In genomic region chr14:103653802-103654201, GRCh38 we compare ENCODE assay signal across 15 cellular contexts. TPM values are rescaled to one million over a fixed set of nuclear protein-coding genes. Genes with fewer than 3 reads are reported as not detected.
DNase-seq lines count a peak whose midpoint lies in the region; ATAC-seq and TF ChIP-seq lines count a peak whose summit lies in the region.
"Had no signal": no experiment of that assay in that cellular context is flagged by ENCODE, and none has a peak within 500 bp of the region (broad histone marks: within the 10 kb centered on the region; RNA-seq: fewer than 3 reads in every experiment).

No MANE protein-coding gene starts in this region.

- H3K4me3 ChIP-seq in GM23248 (0 out of 2 replicates have a peak overlapping the region, but pooled peaks have one; percentile 5), left ventricle myocardium inferior (peak overlapping the region; percentile 20), skeletal muscle satellite cell (ENCODE audit: low read length) (no peak overlapping the region), OCI-LY7 (ENCODE audit: low read depth, low read length, poor library complexity, severe bottlenecking) (no peak overlapping the region)
- H3K4me3 ChIP-seq: Peyer's patch had no signal

- no peaks in the 10 kb centered on the region for H3K9me3 Mint-ChIP-seq in WTC11
- H3K9me3 Mint-ChIP-seq in endothelial cell (ENCODE audit: unreplicated experiment), result no peaks in the 10 kb centered on the region
- H3K9me3 Mint-ChIP-seq: CD4-positive, alpha-beta T cell had no signal

- peak overlapping the region; percentile 43 for H3K4me2 ChIP-seq in GM23248 (ENCODE audit: unreplicated experiment)
- H3K4me2 ChIP-seq in skeletal muscle satellite cell (ENCODE audit: low read length), result peak overlapping the region; percentile 7
- no peak overlapping the region for H3K4me2 ChIP-seq in OCI-LY7 (ENCODE audit: low read length)

- H3K27ac ChIP-seq in GM23248 (peak overlapping the region; percentile 88), left ventricle myocardium inferior (replicated peaks) (peak overlapping the region; percentile 68), OCI-LY7 (ENCODE audit: low read depth, low read length, poor library complexity, severe bottlenecking) (no peak overlapping the region)
- H3K27ac ChIP-seq: Peyer's patch had no signal

- 10 to 17% methylated on average over 4 of the region's 4 CpGs for WGBS in GM23248 (ENCODE audit: low coverage in 1 of 2, low lambda C conversion rate in 2 of 2, missing lambda C conversion rate in 2 of 2), 2 experiments

- in situ Hi-C loops in GM23248 (cut with MboI), result no loop called here

- H3K27ac Mint-ChIP-seq in WTC11 (peak overlapping the region; percentile 78), endothelial cell (ENCODE audit: unreplicated experiment) (no peak overlapping the region)

- peaks cover 25% of the 10 kb centered on the region; the same call in 1 of the 2 replicates for H4K20me1 ChIP-seq in GM23248 (ENCODE audit: insufficient read depth)
- H4K20me1 ChIP-seq in OCI-LY7 (ENCODE audit: insufficient read depth, low read length), result peaks cover 3% of the 10 kb centered on the region; the same call in 1 of the 2 replicates

- H3K4me1 Mint-ChIP-seq in WTC11 (no peaks in the 10 kb centered on the region), endothelial cell (ENCODE audit: unreplicated experiment) (no peaks in the 10 kb centered on the region)

- peaks cover 28% of the 10 kb centered on the region for H3K36me3 Mint-ChIP-seq in WTC11
- peaks cover 31% of the 10 kb centered on the region for H3K36me3 Mint-ChIP-seq in endothelial cell (ENCODE audit: low read depth, unreplicated experiment)

- no peaks in the 10 kb centered on the region for H3K27me3 Mint-ChIP-seq in WTC11 (ENCODE audit: low read depth)
- H3K27me3 Mint-ChIP-seq in endothelial cell (ENCODE audit: unreplicated experiment), result no peaks in the 10 kb centered on the region
- H3K27me3 Mint-ChIP-seq: CD4-positive, alpha-beta T cell had no signal

- peaks cover 55% of the 10 kb centered on the region for H3F3A ChIP-seq in GM23248 (ENCODE audit: insufficient read depth)

- CTCF ChIA-PET in WTC11 (lab: Charles Lee), result no interaction called here
- CTCF ChIA-PET in OCI-LY7 (lab: Charles Lee; ENCODE audit: unreplicated experiment), result interaction anchor here (0.6 kb wide), 1 partner anchor 28 kb away, joined by 7 read pairs; no protein-coding TSS in a partner anchor

- H3K36me3 ChIP-seq in GM23248 (ENCODE audit: low read depth) (peaks cover 38% of the 10 kb centered on the region), left ventricle myocardium inferior (peaks cover 44% of the 10 kb centered on the region), skeletal muscle satellite cell (ENCODE audit: insufficient read depth, low read length) (peaks cover 34% of the 10 kb centered on the region), OCI-LY7 (ENCODE audit: insufficient read depth, low read length) (peaks cover 67% of the 10 kb centered on the region)

- POLR2A ChIA-PET in WTC11 (lab: Charles Lee) (no interaction called here), OCI-LY7 (lab: Charles Lee) (interaction anchor here (1.4 kb wide), 1 partner anchor 78 kb away, joined by 3 read pairs; no protein-coding TSS in a partner anchor)

- peak; percentile 34 for DNase-seq in GM23248
- DNase-seq in WTC11 (ENCODE audit: low spot score), result no peak
- DNase-seq in left ventricle myocardium inferior, result no peak
- DNase-seq in stimulated activated CD4-positive, alpha-beta T cell treated with anti-CD3 and anti-CD28 coated beads, Interleukin-12 subunit alpha, Interleukin-12 subunit beta, amount 100 ng/mL, for 4 hours, result no peak
- no peak for DNase-seq in OCI-LY7 (ENCODE audit: low spot score)
- DNase-seq in endothelial cell (ENCODE audit: low spot score), result no peak
- DNase-seq: CD4-positive, alpha-beta T cell; effector CD8-positive, alpha-beta T cell; NCI-H1092; NCI-H446; Peyer's patch; stimulated activated CD4-positive, alpha-beta T cell treated with anti-CD3 and anti-CD28 coated beads, Interleukin-4, amount 100 ng/mL, for 24 hours had no signal

- H3K9ac ChIP-seq in GM23248 (peak overlapping the region; percentile 40), skeletal muscle satellite cell (ENCODE audit: low read depth, low read length) (no peak overlapping the region)

- no peak for TF ChIP-seq CTCF in WTC11 (IDR thresholded peaks at IDR 0.05)
- TF ChIP-seq CTCF in left ventricle myocardium inferior (IDR thresholded peaks at IDR 0.05; ENCODE audit: borderline replicate concordance), result no peak
- TF ChIP-seq CTCF in OCI-LY7 (conservative IDR thresholded peaks at IDR 0.05; ENCODE audit: low read length), result no peak
- no peak for TF ChIP-seq CTCF in endothelial cell (IDR thresholded peaks at IDR 0.05; ENCODE audit: unreplicated experiment)

- H3K4me3 Mint-ChIP-seq in WTC11 (no peak overlapping the region), endothelial cell (ENCODE audit: unreplicated experiment) (no peak overlapping the region)
- H3K4me3 Mint-ChIP-seq: CD4-positive, alpha-beta T cell had no signal

- intact Hi-C loops in left ventricle myocardium inferior (cut with micrococcal nuclease) (no loop called here), OCI-LY7 (cut with micrococcal nuclease; ENCODE audit: unreplicated experiment) (no loop called here)

- H3K9me3 ChIP-seq in GM23248 (ENCODE audit: low read depth) (no peaks in the 10 kb centered on the region), left ventricle myocardium inferior (replicated peaks) (no peaks in the 10 kb centered on the region), skeletal muscle satellite cell (replicated peaks; ENCODE audit: low read length) (no peaks in the 10 kb centered on the region), OCI-LY7 (ENCODE audit: low read length) (no peaks in the 10 kb centered on the region)
- H3K9me3 ChIP-seq: Peyer's patch had no signal

- H2AFZ ChIP-seq in GM23248 (no peak overlapping the region), OCI-LY7 (ENCODE audit: low read length) (no peak overlapping the region)

- H3K79me2 ChIP-seq in GM23248 (ENCODE audit: insufficient read depth) (peaks cover 98% of the 10 kb centered on the region), OCI-LY7 (ENCODE audit: insufficient read depth, low read depth, low read length) (peaks cover 52% of the 10 kb centered on the region)

- no TSS peak for BruUV-seq in OCI-LY7 (replicated peaks; lab: Mats Ljungman, UMichigan)

- H3K27me3 ChIP-seq in GM23248 (replicated peaks; ENCODE audit: insufficient read depth) (no peaks in the 10 kb centered on the region), left ventricle myocardium inferior (ENCODE audit: low read depth) (no peaks in the 10 kb centered on the region), skeletal muscle satellite cell (ENCODE audit: control insufficient read depth, insufficient read depth, low read length) (no peaks in the 10 kb centered on the region)
- H3K27me3 ChIP-seq: Peyer's patch had no signal

- H3K9me2 ChIP-seq in GM23248 (ENCODE audit: insufficient read depth), result no peaks in the 10 kb centered on the region
- no peaks in the 10 kb centered on the region for H3K9me2 ChIP-seq in OCI-LY7 (ENCODE audit: insufficient read depth, low read length)

- no peak for ATAC-seq in WTC11
- no peak for ATAC-seq in GM21717 (IDR thresholded peaks at IDR 0.05; ENCODE audit: unreplicated experiment)
- ATAC-seq: left lobe of liver had no signal

- H3K4me1 ChIP-seq in GM23248 (ENCODE audit: insufficient read depth), result peaks cover 60% of the 10 kb centered on the region
- peaks cover 86% of the 10 kb centered on the region for H3K4me1 ChIP-seq in left ventricle myocardium inferior
- peaks cover 43% of the 10 kb centered on the region for H3K4me1 ChIP-seq in skeletal muscle satellite cell (ENCODE audit: control insufficient read depth, insufficient read depth, low read length)
- H3K4me1 ChIP-seq in OCI-LY7 (ENCODE audit: insufficient read depth, low read length, poor library complexity, severe bottlenecking), result no peaks in the 10 kb centered on the region

TF ChIP-seq in WTC11, 78 proteins besides CTCF, POLR2A, EP300 and RAD21:
- TF ChIP-seq ATF1 (CRISPR knock-in tag; IDR thresholded peaks at IDR 0.05) (no peak), NFE2L1 (CRISPR knock-in tag; IDR thresholded peaks at IDR 0.05) (no peak), TEAD4 (CRISPR knock-in tag; IDR thresholded peaks at IDR 0.05) (no peak), ZBTB21 (CRISPR knock-in tag; IDR thresholded peaks at IDR 0.05; ENCODE audit: borderline replicate concordance) (no peak)
- TF ChIP-seq, protein P1, sequence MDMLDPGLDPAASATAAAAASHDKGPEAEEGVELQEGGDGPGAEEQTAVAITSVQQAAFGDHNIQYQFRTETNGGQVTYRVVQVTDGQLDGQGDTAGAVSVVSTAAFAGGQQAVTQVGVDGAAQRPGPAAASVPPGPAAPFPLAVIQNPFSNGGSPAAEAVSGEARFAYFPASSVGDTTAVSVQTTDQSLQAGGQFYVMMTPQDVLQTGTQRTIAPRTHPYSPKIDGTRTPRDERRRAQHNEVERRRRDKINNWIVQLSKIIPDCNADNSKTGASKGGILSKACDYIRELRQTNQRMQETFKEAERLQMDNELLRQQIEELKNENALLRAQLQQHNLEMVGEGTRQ (CRISPR knock-in tag; IDR thresholded peaks at IDR 0.05), result no peak
TF ChIP-seq in WTC11: peak in this region for 0.

RNA-seq across cellular contexts. Expression of gene KLC1, which starts 24.8 kb away (rescaled TPM):
- total RNA-seq in GM23248 (2014; rRNA removed; shearing (Covaris generic)), result 339 and 410 TPM in 2 replicates
- 177 and 184 TPM in 2 replicates for polyA plus RNA-seq in GM23248 (2016; fragmentation: Nextera tagmentation; extraction: Ambion mirVana)
- total RNA-seq in WTC11 (2021), result 134 to 171 TPM (median 147 TPM) in 3 replicates
- 137 TPM for total RNA-seq in left ventricle myocardium inferior
- total RNA-seq in skeletal muscle satellite cell (2012; rRNA removed), result 152 and 168 TPM in 2 replicates
- 157 and 204 TPM in 2 replicates for total RNA-seq in OCI-LY7 (2014; rRNA removed; shearing (Covaris generic))
- total RNA-seq in OCI-LY7 (2022), result 142 and 147 TPM in 2 replicates
- total RNA-seq in endothelial cell (ENCODE audit: unreplicated experiment), result 220 TPM

Comparison
In these comparisons a context has a peak if more than half of its experiments do, and no peak if none do; other contexts are left out.
1. H3K4me3 ChIP-seq: peak in GM23248 (single experiment) and left ventricle myocardium inferior (single experiment); none in skeletal muscle satellite cell (single experiment) and OCI-LY7 (single experiment).